Comparison of ENCODE assay signal across 1 cellular context in the genomic region with DNA sequence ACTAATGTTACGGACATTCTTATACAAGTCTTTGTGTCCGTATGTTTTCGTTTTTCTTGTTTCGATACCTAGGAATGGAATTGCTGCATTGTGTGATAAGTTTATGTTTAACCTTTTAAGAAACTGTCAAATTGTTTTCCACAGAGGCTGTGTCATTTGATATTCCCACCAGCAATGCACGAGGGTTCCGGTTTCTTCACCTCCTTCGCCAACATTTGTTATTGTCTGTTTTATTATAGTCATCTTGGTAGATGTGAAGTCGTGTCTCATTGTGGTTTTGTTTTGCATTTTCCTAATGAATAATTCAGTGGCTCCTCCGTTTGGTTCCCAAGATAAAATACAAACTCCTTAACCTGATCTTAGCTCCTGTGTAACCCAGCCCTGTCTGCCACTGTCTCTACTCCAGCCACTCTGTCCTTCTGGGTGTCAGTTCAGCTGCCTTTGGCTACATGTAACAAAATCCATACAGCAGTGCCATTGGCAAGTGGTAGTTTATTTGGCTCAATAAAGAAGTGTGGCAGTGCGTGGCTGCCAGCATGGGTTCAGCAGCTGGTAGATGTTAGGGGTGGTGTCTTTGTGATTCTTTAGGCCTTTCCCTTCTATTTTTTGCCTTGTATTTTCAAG. TPM values are rescaled to one million over a fixed set of nuclear protein-coding genes. Genes with fewer than 3 reads are reported as not detected.
"Had no signal": no experiment of that assay in that cellular context is flagged by ENCODE, and none has a peak within 500 bp of the region (broad histone marks: within the 10 kb centered on the region; RNA-seq: fewer than 3 reads in every experiment).

No MANE protein-coding gene starts in this region.

RNA-seq across cellular contexts. Expression of gene ABCC6, which starts 45.0 kb away (rescaled TPM):
- total RNA-seq: MCF 10A had no signal
